Comparison of ENCODE assay signal across 17 cellular contexts in the genomic region with DNA sequence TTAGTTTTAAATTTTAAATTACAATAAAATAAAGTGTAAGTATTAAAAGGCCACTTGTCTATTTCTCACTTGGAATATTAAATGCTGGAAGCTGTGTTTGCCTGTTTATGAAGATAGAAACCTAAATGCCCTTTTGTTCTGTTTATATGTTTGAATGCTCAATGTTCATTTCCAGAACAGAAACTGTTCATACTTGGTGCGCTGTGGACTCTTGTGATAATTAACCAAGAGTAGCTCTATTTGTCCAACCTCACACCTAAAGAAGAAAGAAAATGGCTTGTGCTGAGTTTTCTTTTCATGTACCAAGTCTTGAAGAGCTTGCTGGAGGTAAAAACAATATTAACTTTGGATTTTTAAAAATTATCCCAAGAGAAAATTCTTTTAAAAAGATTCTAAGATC. TPM values are rescaled to one million over a fixed set of nuclear protein-coding genes. Genes with fewer than 3 reads are reported as not detected.
A peak's percentile ranks its signal among the peaks of the same experiment; 100 is the strongest.
DNase-seq lines count a peak whose midpoint lies in the region; ATAC-seq and TF ChIP-seq lines count a peak whose summit lies in the region.
"Had no signal": no experiment of that assay in that cellular context is flagged by ENCODE, and none has a peak within 500 bp of the region (broad histone marks: within the 10 kb centered on the region; RNA-seq: fewer than 3 reads in every experiment).

No MANE protein-coding gene starts in this region.

- H3K9me3 Mint-ChIP-seq in CD4-positive, alpha-beta T cell: no peaks in the 10 kb centered on the region
- H3K9me3 Mint-ChIP-seq: H9 had no signal

- peaks cover 0 to 37% (median 21%) of the 10 kb centered on the region in 4 donors for H3K4me1 ChIP-seq in liver (ENCODE audit: control insufficient read depth in 4 of 4, insufficient read depth in 4 of 4, low read length in 3 of 4)

- no peaks in the 10 kb centered on the region for H3K27me3 Mint-ChIP-seq in CD4-positive, alpha-beta T cell

- H3K27ac Mint-ChIP-seq in CD4-positive, alpha-beta T cell: no peak overlapping the region
- H3K27ac Mint-ChIP-seq: H9 had no signal

- no peaks in the 10 kb centered on the region for H3K9me3 ChIP-seq in liver (ENCODE audit: control insufficient read depth in 4 of 4, low read length in 3 of 4)
- no peaks in the 10 kb centered on the region for H3K9me3 ChIP-seq in CD4-positive, alpha-beta T cell (ENCODE audit: control insufficient read depth, low read length)
- H3K9me3 ChIP-seq: mucosa of descending colon, stomach had no signal

- CTCF ChIA-PET in CD4-positive, alpha-beta T cell (lab: Charles Lee): no interaction called here

- intact Hi-C loops in CD4-positive, alpha-beta T cell (cut with DNase I, micrococcal nuclease): no loop called here

- H3K9ac ChIP-seq in liver (ENCODE audit: low read depth in 1 of 2, low read length in 2 of 2): peak overlapping the region in 1 of 2 donors; percentile 71

- peaks cover 0 to 19% (median 0%) of the 10 kb centered on the region in 4 donors for H3K36me3 ChIP-seq in liver (ENCODE audit: control insufficient read depth in 4 of 4, insufficient read depth in 3 of 4, low read depth in 1 of 4, low read length in 3 of 4)

- DNase-seq in SKM-1 treated with dmso at 0.1 percent for 144 hours (lab: John Stamatoyannopoulos, UW; ENCODE audit: unreplicated experiment): no peak
- no peak for DNase-seq in NCI-H524 treated with DMSO at 0.1 percent for 48 hours (lab: John Stamatoyannopoulos, UW)
- no peak for DNase-seq in CD4-positive, alpha-beta T cell
- no peak for DNase-seq in activated naive CD4-positive, alpha-beta T cell treated with Interleukin-2 at 50 U/mL for 16 hours
- DNase-seq: activated effector memory CD4-positive, alpha-beta T cell treated with Interleukin-2 at 50 U/mL for 16 hours; H9; mucosa of descending colon; NCI-H2081; retina; stomach; SW 1271 had no signal

- peaks cover 23% of the 10 kb centered on the region for H3K4me1 Mint-ChIP-seq in CD4-positive, alpha-beta T cell (ENCODE audit: low read depth)

- H3K27me3 ChIP-seq in liver (ENCODE audit: control insufficient read depth in 4 of 4, insufficient read depth in 4 of 4, low read length in 3 of 4): no peaks in the 10 kb centered on the region
- H3K27me3 ChIP-seq in CD4-positive, alpha-beta T cell (ENCODE audit: control insufficient read depth, insufficient read depth, low read length): no peaks in the 10 kb centered on the region
- H3K27me3 ChIP-seq: cardiac muscle cell, stomach had no signal

- H3K36me3 Mint-ChIP-seq in CD4-positive, alpha-beta T cell (ENCODE audit: low read depth): peaks cover 21% of the 10 kb centered on the region

- no peak for TF ChIP-seq CTCF in liver (IDR thresholded peaks at IDR 0.05; ENCODE audit: low read depth, low read length, missing input control)
- no peak for TF ChIP-seq CTCF in CD4-positive, alpha-beta T cell (IDR thresholded peaks at IDR 0.05)

- peak; percentile 81 for ATAC-seq in GM19025 (IDR thresholded peaks at IDR 0.05; ENCODE audit: low read depth, unreplicated experiment)
- peak; percentile 87 for ATAC-seq in GM21825 (IDR thresholded peaks at IDR 0.05; ENCODE audit: unreplicated experiment)
- ATAC-seq in HG03159 (IDR thresholded peaks at IDR 0.05; ENCODE audit: unreplicated experiment): peak; percentile 89
- ATAC-seq in CD4-positive, alpha-beta T cell (ENCODE audit: poor library complexity): no peak
- ATAC-seq: mucosa of descending colon had no signal

- TF ChIP-seq RAD21 in liver (IDR thresholded peaks at IDR 0.05): no peak

- POLR2A ChIA-PET in CD4-positive, alpha-beta T cell (lab: Charles Lee): no interaction called here

- H3K4me3 Mint-ChIP-seq in CD4-positive, alpha-beta T cell: no peak overlapping the region
- H3K4me3 Mint-ChIP-seq: H9 had no signal

- 36% methylated on average over 1 of the region's 1 CpG for WGBS in liver

- no peak overlapping the region for H3K27ac ChIP-seq in liver (ENCODE audit: low read depth in 1 of 2, low read length in 2 of 2)
- H3K27ac ChIP-seq in CD4-positive, alpha-beta T cell (ENCODE audit: low read depth, low read length): no peak overlapping the region
- H3K27ac ChIP-seq: cardiac muscle cell, epithelial cell of prostate had no signal

- peak overlapping the region in 2 of 3 donors; percentile 20 to 55 for H3K4me3 ChIP-seq in liver (ENCODE audit: low read depth in 1 of 3, low read length in 3 of 3)
- H3K4me3 ChIP-seq: cardiac muscle cell, mucosa of descending colon, stomach had no signal

TF ChIP-seq in liver, 16 proteins besides CTCF, POLR2A, EP300 and RAD21:
- TF ChIP-seq, protein P1, sequence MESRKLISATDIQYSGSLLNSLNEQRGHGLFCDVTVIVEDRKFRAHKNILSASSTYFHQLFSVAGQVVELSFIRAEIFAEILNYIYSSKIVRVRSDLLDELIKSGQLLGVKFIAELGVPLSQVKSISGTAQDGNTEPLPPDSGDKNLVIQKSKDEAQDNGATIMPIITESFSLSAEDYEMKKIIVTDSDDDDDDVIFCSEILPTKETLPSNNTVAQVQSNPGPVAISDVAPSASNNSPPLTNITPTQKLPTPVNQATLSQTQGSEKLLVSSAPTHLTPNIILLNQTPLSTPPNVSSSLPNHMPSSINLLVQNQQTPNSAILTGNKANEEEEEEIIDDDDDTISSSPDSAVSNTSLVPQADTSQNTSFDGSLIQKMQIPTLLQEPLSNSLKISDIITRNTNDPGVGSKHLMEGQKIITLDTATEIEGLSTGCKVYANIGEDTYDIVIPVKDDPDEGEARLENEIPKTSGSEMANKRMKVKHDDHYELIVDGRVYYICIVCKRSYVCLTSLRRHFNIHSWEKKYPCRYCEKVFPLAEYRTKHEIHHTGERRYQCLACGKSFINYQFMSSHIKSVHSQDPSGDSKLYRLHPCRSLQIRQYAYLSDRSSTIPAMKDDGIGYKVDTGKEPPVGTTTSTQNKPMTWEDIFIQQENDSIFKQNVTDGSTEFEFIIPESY (IDR thresholded peaks at IDR 0.05): no peak
- TF ChIP-seq YY1 (IDR thresholded peaks at IDR 0.05): peak; percentile 40
- peak; percentile 39 for TF ChIP-seq SP1 (IDR thresholded peaks at IDR 0.05)
- no peak for TF ChIP-seq NR2F2 (IDR thresholded peaks at IDR 0.05)
- TF ChIP-seq, protein P2, sequence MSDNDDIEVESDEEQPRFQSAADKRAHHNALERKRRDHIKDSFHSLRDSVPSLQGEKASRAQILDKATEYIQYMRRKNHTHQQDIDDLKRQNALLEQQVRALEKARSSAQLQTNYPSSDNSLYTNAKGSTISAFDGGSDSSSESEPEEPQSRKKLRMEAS (IDR thresholded peaks at IDR 0.05): no peak
- TF ChIP-seq EGR1 (IDR thresholded peaks at IDR 0.05; ENCODE audit: low read depth in 2 of 2): no peak
- TF ChIP-seq RXRA (IDR thresholded peaks at IDR 0.05): peak in 1 of 2 donors; percentile 30
- no peak for TF ChIP-seq GABPA (IDR thresholded peaks at IDR 0.05 in 1 of 2, conservative IDR thresholded peaks at IDR 0.05 in 1 of 2)
- TF ChIP-seq, protein P3, sequence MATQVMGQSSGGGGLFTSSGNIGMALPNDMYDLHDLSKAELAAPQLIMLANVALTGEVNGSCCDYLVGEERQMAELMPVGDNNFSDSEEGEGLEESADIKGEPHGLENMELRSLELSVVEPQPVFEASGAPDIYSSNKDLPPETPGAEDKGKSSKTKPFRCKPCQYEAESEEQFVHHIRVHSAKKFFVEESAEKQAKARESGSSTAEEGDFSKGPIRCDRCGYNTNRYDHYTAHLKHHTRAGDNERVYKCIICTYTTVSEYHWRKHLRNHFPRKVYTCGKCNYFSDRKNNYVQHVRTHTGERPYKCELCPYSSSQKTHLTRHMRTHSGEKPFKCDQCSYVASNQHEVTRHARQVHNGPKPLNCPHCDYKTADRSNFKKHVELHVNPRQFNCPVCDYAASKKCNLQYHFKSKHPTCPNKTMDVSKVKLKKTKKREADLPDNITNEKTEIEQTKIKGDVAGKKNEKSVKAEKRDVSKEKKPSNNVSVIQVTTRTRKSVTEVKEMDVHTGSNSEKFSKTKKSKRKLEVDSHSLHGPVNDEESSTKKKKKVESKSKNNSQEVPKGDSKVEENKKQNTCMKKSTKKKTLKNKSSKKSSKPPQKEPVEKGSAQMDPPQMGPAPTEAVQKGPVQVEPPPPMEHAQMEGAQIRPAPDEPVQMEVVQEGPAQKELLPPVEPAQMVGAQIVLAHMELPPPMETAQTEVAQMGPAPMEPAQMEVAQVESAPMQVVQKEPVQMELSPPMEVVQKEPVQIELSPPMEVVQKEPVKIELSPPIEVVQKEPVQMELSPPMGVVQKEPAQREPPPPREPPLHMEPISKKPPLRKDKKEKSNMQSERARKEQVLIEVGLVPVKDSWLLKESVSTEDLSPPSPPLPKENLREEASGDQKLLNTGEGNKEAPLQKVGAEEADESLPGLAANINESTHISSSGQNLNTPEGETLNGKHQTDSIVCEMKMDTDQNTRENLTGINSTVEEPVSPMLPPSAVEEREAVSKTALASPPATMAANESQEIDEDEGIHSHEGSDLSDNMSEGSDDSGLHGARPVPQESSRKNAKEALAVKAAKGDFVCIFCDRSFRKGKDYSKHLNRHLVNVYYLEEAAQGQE (IDR thresholded peaks at IDR 0.05): peak; percentile 16
- TF ChIP-seq, protein P4, sequence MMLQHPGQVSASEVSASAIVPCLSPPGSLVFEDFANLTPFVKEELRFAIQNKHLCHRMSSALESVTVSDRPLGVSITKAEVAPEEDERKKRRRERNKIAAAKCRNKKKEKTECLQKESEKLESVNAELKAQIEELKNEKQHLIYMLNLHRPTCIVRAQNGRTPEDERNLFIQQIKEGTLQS (IDR thresholded peaks at IDR 0.05): no peak
- no peak for TF ChIP-seq TAF1 (conservative IDR thresholded peaks at IDR 0.05)
- peak in 1 of 2 donors; percentile 44 for TF ChIP-seq HNF4A (conservative IDR thresholded peaks at IDR 0.05)
- no peak for TF ChIP-seq FOXA1 (IDR thresholded peaks at IDR 0.05)

RNA-seq across cellular contexts. Expression of a gene that starts 5.7 kb away (rescaled TPM):
- 100 to 1,000 TPM in 1 of 2 donors, 10 to 100 TPM in 1; 79.8 to 154 TPM for total RNA-seq in liver
- 100 to 1,000 TPM in 1 of 2 donors, 10 to 100 TPM in 1; 60.8 to 148 TPM for polyA plus RNA-seq in liver
- 1 to 10 TPM; 6.8 to 8.0 TPM for total RNA-seq in CD4-positive, alpha-beta T cell

RNA-seq across cellular contexts. Expression of a gene that starts 5.8 kb away (rescaled TPM):
- 10 to 100 TPM; 31.5 to 97.7 TPM for total RNA-seq in liver
- 10 to 100 TPM; 18.2 to 27.9 TPM for polyA plus RNA-seq in liver
- total RNA-seq in CD4-positive, alpha-beta T cell: 100 to 1,000 TPM; 161 to 173 TPM

RNA-seq across cellular contexts. Expression of a gene that starts 37.0 kb away (rescaled TPM):
- 10 to 100 TPM; 10.0 to 12.7 TPM for total RNA-seq in liver
- 1 to 10 TPM; 2.8 to 5.0 TPM for polyA plus RNA-seq in liver
- 10 to 100 TPM; 63.1 to 63.6 TPM for total RNA-seq in CD4-positive, alpha-beta T cell

Comparison
In these comparisons a context has a peak if more than half of its experiments do, and no peak if none do; other contexts are left out.
1. RNA of a gene that starts 5.7 kb away (total RNA-seq): 79.8 to 154 TPM in liver; 6.8 to 8.0 TPM in CD4-positive, alpha-beta T cell; every median in the first group is over 4 times any median in the second.
2. RNA of a gene that starts 37.0 kb away (total RNA-seq): 63.1 to 63.6 TPM in CD4-positive, alpha-beta T cell; 10.0 to 12.7 TPM in liver; every median in the first group is over 4 times any median in the second.